ENCODE assay signal across 22 cellular contexts in genomic region chr3:150722267-150722666, GRCh38. TPM values are rescaled to one million over a fixed set of nuclear protein-coding genes. Genes with fewer than 3 reads are reported as not detected.
"Had no signal": no experiment of that assay in that cellular context is flagged by ENCODE, and none has a peak within 500 bp of the region (broad histone marks: within the 10 kb centered on the region; RNA-seq: fewer than 3 reads in every experiment).

No MANE protein-coding gene starts in this region.

- H3K9me3 Mint-ChIP-seq: activated naive CD4-positive, alpha-beta T cell treated with anti-CD3 and anti-CD28 coated beads, Interleukin-2, amount 10 ng/mL, durations not matched to agents 7 days and 5 days; T-cell had no signal

- H3K27me3 Mint-ChIP-seq: activated naive CD4-positive, alpha-beta T cell treated with anti-CD3 and anti-CD28 coated beads, Interleukin-2, amount 10 ng/mL, durations not matched to agents 7 days and 5 days; T-cell had no signal

- ATAC-seq: Right ventricle myocardium inferior had no signal

- H3K27me3 ChIP-seq: ascending aorta, body of pancreas had no signal

- H3K27ac Mint-ChIP-seq: activated naive CD4-positive, alpha-beta T cell treated with anti-CD3 and anti-CD28 coated beads, Interleukin-2, amount 10 ng/mL, durations not matched to agents 7 days and 5 days had no signal

- DNase-seq: activated CD4-positive, CD25-positive, alpha-beta regulatory T cell; activated gamma-delta T cell; activated naive CD4-positive, alpha-beta T cell treated with anti-CD3 and anti-CD28 coated beads, Interleukin-2, amount 10 ng/mL, durations not matched to agents 7 days and 5 days; activated T-cell treated with anti-CD3 and anti-CD28 coated beads for 4 hours; amniotic stem cell; body of pancreas; MM.1S; NCI-H1105 treated with DMSO at 0.1 percent for 48 hours; NCI-H1436 treated with DMSO at 0.1 percent for 48 hours; NCI-H446 treated with DMSO at 0.1 percent for 48 hours; NCI-H526; NCI-H82; RPMI8226; T-cell had no signal

- H3K4me3 Mint-ChIP-seq: activated naive CD4-positive, alpha-beta T cell treated with anti-CD3 and anti-CD28 coated beads, Interleukin-2, amount 10 ng/mL, durations not matched to agents 7 days and 5 days; T-cell had no signal

- H3K36me3 ChIP-seq: ascending aorta had no signal

- H3K27ac ChIP-seq: ascending aorta, body of pancreas, SK-N-MC, VCaP had no signal

- H3K36me3 Mint-ChIP-seq: activated naive CD4-positive, alpha-beta T cell treated with anti-CD3 and anti-CD28 coated beads, Interleukin-2, amount 10 ng/mL, durations not matched to agents 7 days and 5 days; T-cell had no signal

- H3K9me3 ChIP-seq: ascending aorta, body of pancreas had no signal

- H3K4me3 ChIP-seq: body of pancreas had no signal

RNA-seq across cellular contexts. Expression of gene ERICH6, which starts 18.5 kb away (rescaled TPM):
- total RNA-seq: activated CD8-positive, alpha-beta memory T cell treated with anti-CD3 and anti-CD28 coated beads for 36 hours; ascending aorta; bronchial epithelial cell; chondrocyte; Right ventricle myocardium inferior; T-helper 2 cell treated with Interferon-gamma antibody and Interleukin-4, amounts not matched to agents 100 ng/mL and 5 ng/mL, for 36 hours had no signal
